Comparison of ENCODE assay signal across 22 cellular contexts in the genomic region with DNA sequence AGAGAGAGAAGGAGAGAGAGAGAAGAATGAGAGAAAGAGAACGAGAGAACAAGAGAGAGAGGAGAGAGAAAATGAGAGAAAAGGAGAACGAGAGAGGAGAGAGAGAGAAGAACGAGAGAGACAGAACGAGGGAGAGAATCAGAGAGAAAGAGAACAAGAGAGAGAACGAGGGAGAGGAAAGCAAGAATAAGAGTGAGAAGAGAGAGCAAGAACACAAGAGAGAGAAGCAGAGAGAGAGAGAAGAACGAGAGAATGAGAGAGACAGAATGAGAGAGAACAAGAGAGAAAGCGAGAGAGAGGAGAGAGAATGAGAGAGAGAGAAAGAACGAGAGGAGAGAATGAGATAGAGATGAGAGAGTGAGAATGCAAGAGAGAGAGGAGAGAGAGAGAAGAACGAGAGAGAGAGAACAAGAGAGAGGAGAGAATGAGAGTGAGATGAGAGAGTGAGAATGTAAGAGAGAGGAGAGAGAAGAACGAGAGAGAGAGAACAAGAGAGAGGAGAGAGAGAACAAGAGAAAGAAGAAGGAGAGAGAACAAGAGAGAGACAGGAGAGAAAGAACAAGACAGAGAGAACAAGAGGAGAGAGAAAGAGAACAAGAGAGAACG.
DNase-seq lines count a peak whose midpoint lies in the region; ATAC-seq and TF ChIP-seq lines count a peak whose summit lies in the region.
"Had no signal": no experiment of that assay in that cellular context is flagged by ENCODE, and none has a peak within 500 bp of the region (broad histone marks: within the 10 kb centered on the region; RNA-seq: fewer than 3 reads in every experiment).

No MANE protein-coding gene starts in this region.

- peaks cover 1% of the 10 kb centered on the region; the same call in 1 of the 2 replicates for H3K9me3 ChIP-seq in Caco-2
- H3K9me3 ChIP-seq in RWPE2 (ENCODE audit: severe bottlenecking), result no peaks in the 10 kb centered on the region
- H3K9me3 ChIP-seq in smooth muscle cell (replicated peaks; ENCODE audit: low read depth), result no peaks in the 10 kb centered on the region
- no peaks in the 10 kb centered on the region for H3K9me3 ChIP-seq in colonic mucosa

- H3K36me3 Mint-ChIP-seq in Caco-2 (ENCODE audit: insufficient read depth, unreplicated experiment), result no peaks in the 10 kb centered on the region
- H3K36me3 Mint-ChIP-seq in endothelial cell (ENCODE audit: low read depth, unreplicated experiment), result no peaks in the 10 kb centered on the region
- H3K36me3 Mint-ChIP-seq: IgD-negative memory B cell had no signal

- peaks cover 28% of the 10 kb centered on the region for H3F3A ChIP-seq in smooth muscle cell (ENCODE audit: low read depth)

- H3K27ac ChIP-seq in RWPE2 (ENCODE audit: poor library complexity, severe bottlenecking) (peak overlapping the region; percentile 98), smooth muscle cell (ENCODE audit: low read depth) (peak overlapping the region; percentile 97), colonic mucosa (no peak overlapping the region)

- no peaks in the 10 kb centered on the region for H4K20me1 ChIP-seq in smooth muscle cell (ENCODE audit: low read depth)

- BruUV-seq in Caco-2 (replicated peaks; lab: Mats Ljungman, UMichigan), result no TSS peak

- H3K79me2 ChIP-seq in smooth muscle cell (ENCODE audit: low read depth), result no peaks in the 10 kb centered on the region

- TF ChIP-seq CTCF in Caco-2 (IDR thresholded peaks at IDR 0.05; ENCODE audit: insufficient read depth in 1 of 2, low read depth in 1 of 2, low read length in 1 of 2, severe bottlenecking in 1 of 2, unreplicated experiment in 1 of 2) (no peak), RWPE2 (IDR thresholded peaks at IDR 0.05; ENCODE audit: poor library complexity, severe bottlenecking) (no peak), endothelial cell (IDR thresholded peaks at IDR 0.05; ENCODE audit: unreplicated experiment) (no peak), smooth muscle cell (IDR thresholded peaks at IDR 0.05; ENCODE audit: borderline replicate concordance, insufficient read depth, poor library complexity, severe bottlenecking) (no peak), colonic mucosa (IDR thresholded peaks at IDR 0.05) (no peak)

- H3K4me3 Mint-ChIP-seq in Caco-2 (ENCODE audit: unreplicated experiment) (no peak overlapping the region), endothelial cell (ENCODE audit: unreplicated experiment) (no peak overlapping the region)
- H3K4me3 Mint-ChIP-seq: CD8-positive, alpha-beta memory T cell; IgD-negative memory B cell had no signal

- H3K36me3 ChIP-seq in Caco-2 (ENCODE audit: control insufficient read depth, insufficient read depth, low read length) (no peaks in the 10 kb centered on the region), RWPE2 (ENCODE audit: low read depth) (no peaks in the 10 kb centered on the region), smooth muscle cell (ENCODE audit: low read depth) (no peaks in the 10 kb centered on the region), colonic mucosa (no peaks in the 10 kb centered on the region)

- no peaks in the 10 kb centered on the region for H3K9me3 Mint-ChIP-seq in Caco-2 (ENCODE audit: unreplicated experiment)
- no peaks in the 10 kb centered on the region for H3K9me3 Mint-ChIP-seq in endothelial cell (ENCODE audit: unreplicated experiment)
- H3K9me3 Mint-ChIP-seq: CD8-positive, alpha-beta memory T cell had no signal

- no peaks in the 10 kb centered on the region for H3K27me3 ChIP-seq in Caco-2 (replicated peaks; ENCODE audit: control insufficient read depth, insufficient read depth, low read length)
- H3K27me3 ChIP-seq in RWPE2 (ENCODE audit: insufficient read depth, poor library complexity, severe bottlenecking), result no peaks in the 10 kb centered on the region
- no peaks in the 10 kb centered on the region for H3K27me3 ChIP-seq in smooth muscle cell (ENCODE audit: low read depth)
- no peaks in the 10 kb centered on the region for H3K27me3 ChIP-seq in colonic mucosa

- H3K27me3 Mint-ChIP-seq in Caco-2 (ENCODE audit: insufficient read depth, unreplicated experiment), result no peaks in the 10 kb centered on the region
- peaks cover 18% of the 10 kb centered on the region for H3K27me3 Mint-ChIP-seq in endothelial cell (ENCODE audit: unreplicated experiment)

- peaks cover 9% of the 10 kb centered on the region; the same call in 1 of the 2 replicates for H3K4me1 ChIP-seq in Caco-2
- H3K4me1 ChIP-seq in RWPE2 (ENCODE audit: insufficient read depth, poor library complexity, severe bottlenecking), result peaks cover 24% of the 10 kb centered on the region
- H3K4me1 ChIP-seq in smooth muscle cell (ENCODE audit: low read depth), result peaks cover 25% of the 10 kb centered on the region
- no peaks in the 10 kb centered on the region for H3K4me1 ChIP-seq in colonic mucosa

- 83% methylated on average over 11 of the region's 11 CpGs for WGBS in smooth muscle cell (ENCODE audit: low lambda C conversion rate)

- no peak for DNase-seq in Caco-2
- DNase-seq in RWPE2 (ENCODE audit: low spot score), result no peak
- DNase-seq in endothelial cell (ENCODE audit: low spot score), result no peak
- no peak for DNase-seq in smooth muscle cell (lab: John Stamatoyannopoulos, UW; ENCODE audit: unreplicated experiment)
- no peak for DNase-seq in colonic mucosa
- no peak for DNase-seq in DMS153 treated with DMSO at 0.1 percent for 48 hours (lab: John Stamatoyannopoulos, UW; ENCODE audit: unreplicated experiment)
- no peak for DNase-seq in NCI-H526 (lab: John Stamatoyannopoulos, UW)
- DNase-seq: C1 segment of cervical spinal cord; CD8-positive, alpha-beta memory T cell; DMS79 treated with DMSO at 0.1 percent for 48 hours; Kasumi-1; MM.1S; NCI-H1092; NCI-H146; NCI-H2081; NCI-H2171 treated with DMSO at 0.1 percent for 48 hours; NCI-H446; NCI-H69; NK-92 treated with Interleukin-12 subunit alpha and Interleukin-12 subunit beta, amount 100 ng/mL, for 24 hours; SHP77 treated with DMSO at 0.1 percent for 48 hours had no signal

- peaks cover 6% of the 10 kb centered on the region for H3K4me1 Mint-ChIP-seq in Caco-2 (ENCODE audit: low read depth, unreplicated experiment)
- H3K4me1 Mint-ChIP-seq in endothelial cell (ENCODE audit: unreplicated experiment), result peaks cover 68% of the 10 kb centered on the region
- H3K4me1 Mint-ChIP-seq: CD8-positive, alpha-beta memory T cell had no signal

- no peak for ATAC-seq in RWPE2 (ENCODE audit: low read depth)
- ATAC-seq: SK-N-SH treated with all-trans-retinoic acid at 6 μM for 48 hours had no signal

- CTCF ChIA-PET in Caco-2 (lab: Charles Lee), result no interaction called here

- H3K27ac Mint-ChIP-seq in Caco-2 (ENCODE audit: unreplicated experiment) (peak overlapping the region; percentile 0), endothelial cell (ENCODE audit: unreplicated experiment) (peak overlapping the region; percentile 11)
- H3K27ac Mint-ChIP-seq: CD8-positive, alpha-beta memory T cell; IgD-negative memory B cell had no signal

- H3K9ac ChIP-seq in smooth muscle cell (ENCODE audit: low read depth) (no peak overlapping the region), colonic mucosa (ENCODE audit: low read depth in 2 of 2, low read length in 2 of 2) (no peak overlapping the region)

- H3K4me3 ChIP-seq in Caco-2 (ENCODE audit: low read depth, low read length), result no peak overlapping the region
- no peak overlapping the region for H3K4me3 ChIP-seq in RWPE2 (ENCODE audit: severe bottlenecking)
- H3K4me3 ChIP-seq in smooth muscle cell, result no peak overlapping the region
- no peak overlapping the region for H3K4me3 ChIP-seq in colonic mucosa

- no peak overlapping the region for H3K4me2 ChIP-seq in smooth muscle cell

- intact Hi-C loops in Caco-2 (cut with micrococcal nuclease; ENCODE audit: unreplicated experiment), result no loop called here
- intact Hi-C loops in colonic mucosa (cut with DNase I), result no loop called here

- POLR2A ChIA-PET in Caco-2 (lab: Charles Lee), result no interaction called here

- H2AFZ ChIP-seq in smooth muscle cell (ENCODE audit: low read depth), result no peak overlapping the region
